22 cellular contexts compared by ENCODE assay signal in genomic region chr12:43921666-43922337, GRCh38.
DNase-seq lines count a peak whose midpoint lies in the region; ATAC-seq, FAIRE-seq and TF ChIP-seq lines count a peak whose summit lies in the region.
"Had no signal": no experiment of that assay in that cellular context is flagged by ENCODE, and none has a peak within 500 bp of the region (broad histone marks: within the 10 kb centered on the region; RNA-seq: fewer than 3 reads in every experiment).

No MANE protein-coding gene starts in this region.

- H3K36me3 ChIP-seq in SK-N-SH (replicated peaks in 1 of 2; ENCODE audit: control insufficient read depth in 1 of 2, insufficient read depth in 2 of 2, low read length in 1 of 2) (no peaks in the 10 kb centered on the region), kidney (ENCODE audit: control insufficient read depth in 1 of 2, insufficient read depth in 2 of 2, low read length in 2 of 2) (no peaks in the 10 kb centered on the region), uterus (no peaks in the 10 kb centered on the region)
- H3K36me3 ChIP-seq: SJCRH30, transverse colon had no signal

- no peaks in the 10 kb centered on the region for H3K9me3 Mint-ChIP-seq in stimulated activated effector memory CD8-positive, alpha-beta T cell treated with anti-CD3 and anti-CD28 coated beads, Interleukin-12 subunit alpha, Interleukin-12 subunit beta, amount 100 ng/mL, for 72 hours
- H3K9me3 Mint-ChIP-seq: natural killer cell treated with Interleukin-12 subunit alpha and Interleukin-12 subunit beta and Interleukin-15 and Interleukin-18, amount 100 ng/mL, for 72 hours had no signal

- no peak for TF ChIP-seq CTCF in SK-N-SH (IDR thresholded peaks at IDR 0.05)
- TF ChIP-seq CTCF in fibroblast of villous mesenchyme (IDR thresholded peaks at IDR 0.05; ENCODE audit: insufficient read depth, low read depth, low read length): no peak
- TF ChIP-seq CTCF in kidney (IDR thresholded peaks at IDR 0.05; ENCODE audit: borderline replicate concordance, extremely low read depth, insufficient read depth): no peak
- TF ChIP-seq CTCF in uterus (IDR thresholded peaks at IDR 0.05): no peak

- H3K79me2 ChIP-seq in SK-N-SH (ENCODE audit: insufficient read depth): no peaks in the 10 kb centered on the region

- DNase-seq in HCEC 1CT (peak; percentile 32), SK-N-SH (no peak), fibroblast of villous mesenchyme (ENCODE audit: low read depth) (peak; percentile 11), kidney (no peak), SIG-M5 (lab: John Stamatoyannopoulos, UW) (no peak), amniotic stem cell (lab: John Stamatoyannopoulos, UW) (no peak), uterus (no peak)
- DNase-seq in stimulated activated effector memory CD8-positive, alpha-beta T cell treated with anti-CD3 and anti-CD28 coated beads, Interleukin-12 subunit alpha, Interleukin-12 subunit beta, amount 100 ng/mL, for 72 hours (ENCODE audit: low spot score in 2 of 2): no peak
- DNase-seq: activated CD4-positive, alpha-beta T cell treated with anti-CD3 and anti-CD28 coated beads for 36 hours; activated effector memory CD4-positive, alpha-beta T cell treated with Interleukin-2 at 50 U/mL for 16 hours; amygdala; DMS53; immature natural killer cell; NCI-H1092 treated with DMSO at 0.1 percent for 48 hours; NCI-H526 treated with DMSO at 0.1 percent for 48 hours; SJCRH30; stimulated activated naive CD4-positive, alpha-beta T cell; transverse colon had no signal

- no peaks in the 10 kb centered on the region; a peak in 1 of 4 replicates for H3K4me1 ChIP-seq in SK-N-SH (ENCODE audit: control insufficient read depth in 1 of 2, insufficient read depth in 2 of 2, low read depth in 1 of 2, low read length in 1 of 2)
- H3K4me1 ChIP-seq in kidney (ENCODE audit: control insufficient read depth in 1 of 2, insufficient read depth in 1 of 2, low read depth in 1 of 2, low read length in 2 of 2): no peaks in the 10 kb centered on the region
- H3K4me1 ChIP-seq in uterus: no peaks in the 10 kb centered on the region
- H3K4me1 ChIP-seq: SJCRH30, transverse colon had no signal

- no peak overlapping the region for H2AFZ ChIP-seq in SK-N-SH (ENCODE audit: low read depth)

- H3K36me3 Mint-ChIP-seq in stimulated activated effector memory CD8-positive, alpha-beta T cell treated with anti-CD3 and anti-CD28 coated beads, Interleukin-12 subunit alpha, Interleukin-12 subunit beta, amount 100 ng/mL, for 72 hours: peaks cover 5% of the 10 kb centered on the region
- H3K36me3 Mint-ChIP-seq: CD14-positive monocyte; natural killer cell treated with Interleukin-12 subunit alpha and Interleukin-12 subunit beta and Interleukin-15 and Interleukin-18, amount 100 ng/mL, for 72 hours had no signal

- no peaks in the 10 kb centered on the region for H4K20me1 ChIP-seq in SK-N-SH (ENCODE audit: insufficient read depth)

- TF ChIP-seq POLR2A in uterus (IDR thresholded peaks at IDR 0.05): no peak

- H3K4me3 ChIP-seq in SK-N-SH (ENCODE audit: low read depth in 2 of 2, low read length in 1 of 2) (no peak overlapping the region), fibroblast of villous mesenchyme (ENCODE audit: low read depth, low read length) (no peak overlapping the region), kidney (ENCODE audit: low read length in 2 of 2) (no peak overlapping the region), uterus (no peak overlapping the region)
- H3K4me3 ChIP-seq: K562, SJCRH30, transverse colon had no signal

- intact Hi-C loops in kidney (cut with DNase I): no loop called here
- intact Hi-C loops in uterus (cut with DNase I; ENCODE audit: low total_unique reads): no loop called here

- no peak overlapping the region for H3K4me2 ChIP-seq in SK-N-SH

- H3K9ac ChIP-seq in SK-N-SH: no peak overlapping the region
- no peak overlapping the region for H3K9ac ChIP-seq in kidney (ENCODE audit: low read length in 2 of 2)

- TF ChIP-seq RAD21 in SK-N-SH (IDR thresholded peaks at IDR 0.05; ENCODE audit: low read length): no peak

- H3K9me3 ChIP-seq in SK-N-SH (no peaks in the 10 kb centered on the region), kidney (ENCODE audit: control insufficient read depth in 1 of 2, low read length in 2 of 2) (no peaks in the 10 kb centered on the region), uterus (no peaks in the 10 kb centered on the region)
- H3K9me3 ChIP-seq: SJCRH30, transverse colon had no signal

- no peaks in the 10 kb centered on the region for H3K9me2 ChIP-seq in SK-N-SH

- peaks cover 6% of the 10 kb centered on the region for H3K4me1 Mint-ChIP-seq in stimulated activated effector memory CD8-positive, alpha-beta T cell treated with anti-CD3 and anti-CD28 coated beads, Interleukin-12 subunit alpha, Interleukin-12 subunit beta, amount 100 ng/mL, for 72 hours
- H3K4me1 Mint-ChIP-seq: activated CD4-positive, alpha-beta T cell treated with anti-CD3 and anti-CD28 coated beads for 36 hours; CD14-positive monocyte had no signal

- no peak for FAIRE-seq in kidney (lab: Jason Lieb, UNC)
- FAIRE-seq: K562 had no signal

- no peak overlapping the region for H3K4me3 Mint-ChIP-seq in stimulated activated effector memory CD8-positive, alpha-beta T cell treated with anti-CD3 and anti-CD28 coated beads, Interleukin-12 subunit alpha, Interleukin-12 subunit beta, amount 100 ng/mL, for 72 hours
- H3K4me3 Mint-ChIP-seq: activated CD4-positive, alpha-beta T cell treated with anti-CD3 and anti-CD28 coated beads for 36 hours; CD14-positive monocyte; immature natural killer cell; natural killer cell treated with Interleukin-12 subunit alpha and Interleukin-12 subunit beta and Interleukin-15 and Interleukin-18, amount 100 ng/mL, for 72 hours had no signal

- no peak overlapping the region for H3K27ac Mint-ChIP-seq in stimulated activated effector memory CD8-positive, alpha-beta T cell treated with anti-CD3 and anti-CD28 coated beads, Interleukin-12 subunit alpha, Interleukin-12 subunit beta, amount 100 ng/mL, for 72 hours
- H3K27ac Mint-ChIP-seq: activated CD4-positive, alpha-beta T cell treated with anti-CD3 and anti-CD28 coated beads for 36 hours; CD14-positive monocyte; immature natural killer cell; natural killer cell treated with Interleukin-12 subunit alpha and Interleukin-12 subunit beta and Interleukin-15 and Interleukin-18, amount 100 ng/mL, for 72 hours; progenitor cell of endocrine pancreas had no signal

- CTCF ChIA-PET in SK-N-SH (lab: Yijun Ruan, JAX): interaction anchor here (1.2 kb wide), 1 partner anchor 15 kb away, joined by 3 read pairs; no protein-coding TSS in a partner anchor

- WGBS in SK-N-SH (ENCODE audit: low lambda C conversion rate): 75% methylated on average over 3 of the region's 3 CpGs

- peaks cover 4% of the 10 kb centered on the region for H3F3A ChIP-seq in SK-N-SH (replicated peaks; ENCODE audit: insufficient read depth)

- TF ChIP-seq EP300 in SK-N-SH (IDR thresholded peaks at IDR 0.05; ENCODE audit: borderline replicate concordance in 1 of 2, low read depth in 1 of 2, low read length in 1 of 2): no peak

- H3K27ac ChIP-seq in SK-N-SH (ENCODE audit: low read depth in 2 of 2, low read length in 1 of 2) (no peak overlapping the region), kidney (ENCODE audit: low read depth in 2 of 2, low read length in 2 of 2) (no peak overlapping the region), uterus (no peak overlapping the region)
- H3K27ac ChIP-seq: SJCRH30, transverse colon had no signal

- ATAC-seq in stimulated activated effector memory CD8-positive, alpha-beta T cell treated with anti-CD3 and anti-CD28 coated beads, Interleukin-12 subunit alpha, Interleukin-12 subunit beta, amount 100 ng/mL, for 72 hours: peak; percentile 61
- ATAC-seq: activated CD4-positive, alpha-beta T cell treated with anti-CD3 and anti-CD28 coated beads for 36 hours; K562 had no signal

- H3K27me3 ChIP-seq in SK-N-SH (ENCODE audit: insufficient read depth) (no peaks in the 10 kb centered on the region), uterus (no peaks in the 10 kb centered on the region)
- H3K27me3 ChIP-seq: SJCRH30, transverse colon had no signal

- POLR2A ChIA-PET in SK-N-SH (lab: Yijun Ruan, JAX): no interaction called here

TF ChIP-seq in SK-N-SH, 30 proteins besides CTCF, POLR2A, EP300 and RAD21:
- no peak for TF ChIP-seq YY1 (IDR thresholded peaks at IDR 0.05; ENCODE audit: low read depth)
- no peak for TF ChIP-seq GABPA (IDR thresholded peaks at IDR 0.05; ENCODE audit: low read depth)
- no peak for TF ChIP-seq SMC3 (IDR thresholded peaks at IDR 0.05; ENCODE audit: low read depth, low read length)
- no peak for TF ChIP-seq EZH2phosphoT487 (IDR thresholded peaks at IDR 0.05; ENCODE audit: borderline replicate concordance, low read depth)
- TF ChIP-seq FOSL2 (IDR thresholded peaks at IDR 0.05; ENCODE audit: borderline replicate concordance, low read depth): no peak
- TF ChIP-seq TCF12 (IDR thresholded peaks at IDR 0.05): peak; percentile 40; the same call in 1 of the 2 replicates
- no peak for TF ChIP-seq FOXJ3 (CRISPR knock-in tag; IDR thresholded peaks at IDR 0.05)

Comparison
In these comparisons a context has a peak if more than half of its experiments do, and no peak if none do; other contexts are left out.
1. DNase-seq: peak in HCEC 1CT (single experiment) and fibroblast of villous mesenchyme (single experiment); none in SK-N-SH (single experiment), stimulated activated effector memory CD8-positive, alpha-beta T cell treated with anti-CD3 and anti-CD28 coated beads, Interleukin-12 subunit alpha, Interleukin-12 subunit beta, amount 100 ng/mL, for 72 hours (0 of 2), kidney (single experiment), SIG-M5 (single experiment), amniotic stem cell (single experiment) and uterus (0 of 2).